Comparison of ENCODE assay signal across 9 cellular contexts in the genomic region with DNA sequence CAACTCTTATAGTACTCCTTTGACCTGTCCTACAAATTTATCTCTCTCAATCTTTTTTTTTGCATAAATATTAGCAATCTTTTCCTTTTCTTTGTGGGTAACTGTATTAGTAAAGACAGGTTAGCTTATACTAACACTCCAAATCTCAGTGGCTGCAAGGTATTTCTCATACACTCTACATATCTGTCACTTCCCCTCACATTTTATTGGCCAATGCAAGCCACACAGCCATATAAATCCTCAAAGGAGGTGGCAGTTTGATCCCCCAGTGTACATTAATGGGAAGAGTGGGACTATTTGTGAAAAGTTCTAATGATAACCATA. TPM values are rescaled to one million over a fixed set of nuclear protein-coding genes. Genes with fewer than 3 reads are reported as not detected.
A peak's percentile ranks its signal among the peaks of the same experiment; 100 is the strongest.
DNase-seq lines count a peak whose midpoint lies in the region; ATAC-seq lines count a peak whose summit lies in the region.
"Had no signal": no experiment of that assay in that cellular context is flagged by ENCODE, and none has a peak within 500 bp of the region (broad histone marks: within the 10 kb centered on the region; RNA-seq: fewer than 3 reads in every experiment).

No MANE protein-coding gene starts in this region.

- POLR2A ChIA-PET in naive thymus-derived CD8-positive, alpha-beta T cell (lab: Charles Lee): interaction anchor here (0.7 kb wide), 1 partner anchor 43 kb away, joined by 3 read pairs; a partner anchor contains a TSS

- no peak overlapping the region for H3K4me3 Mint-ChIP-seq in activated naive CD8-positive, alpha-beta T cell treated with anti-CD3 and anti-CD28 coated beads, Interleukin-2, amount 50 U/mL, for 24 hours
- H3K4me3 Mint-ChIP-seq in naive thymus-derived CD8-positive, alpha-beta T cell: no peak overlapping the region
- H3K4me3 Mint-ChIP-seq: immature natural killer cell had no signal

- no peaks in the 10 kb centered on the region for H3K36me3 Mint-ChIP-seq in activated naive CD8-positive, alpha-beta T cell treated with anti-CD3 and anti-CD28 coated beads, Interleukin-2, amount 50 U/mL, for 24 hours (ENCODE audit: low read depth)
- H3K36me3 Mint-ChIP-seq in naive thymus-derived CD8-positive, alpha-beta T cell: no peaks in the 10 kb centered on the region
- H3K36me3 Mint-ChIP-seq: immature natural killer cell had no signal

- ATAC-seq in GM19438 (IDR thresholded peaks at IDR 0.05; ENCODE audit: low read depth, unreplicated experiment) (peak; percentile 34), HG03175 (IDR thresholded peaks at IDR 0.05; ENCODE audit: unreplicated experiment) (peak; percentile 61)
- ATAC-seq in activated naive CD8-positive, alpha-beta T cell treated with anti-CD3 and anti-CD28 coated beads, Interleukin-2, amount 50 U/mL, for 24 hours: peak; percentile 91
- peak; percentile 48 to 68 for ATAC-seq in naive thymus-derived CD8-positive, alpha-beta T cell

- peaks cover 10% of the 10 kb centered on the region for H3K4me1 Mint-ChIP-seq in activated naive CD8-positive, alpha-beta T cell treated with anti-CD3 and anti-CD28 coated beads, Interleukin-2, amount 50 U/mL, for 24 hours
- H3K4me1 Mint-ChIP-seq in naive thymus-derived CD8-positive, alpha-beta T cell: peaks cover 0 to 7% (median 0%) of the 10 kb centered on the region in 4 donors

- H3K27me3 Mint-ChIP-seq in activated naive CD8-positive, alpha-beta T cell treated with anti-CD3 and anti-CD28 coated beads, Interleukin-2, amount 50 U/mL, for 24 hours: no peaks in the 10 kb centered on the region
- no peaks in the 10 kb centered on the region for H3K27me3 Mint-ChIP-seq in naive thymus-derived CD8-positive, alpha-beta T cell

- no peaks in the 10 kb centered on the region for H3K9me3 Mint-ChIP-seq in activated naive CD8-positive, alpha-beta T cell treated with anti-CD3 and anti-CD28 coated beads, Interleukin-2, amount 50 U/mL, for 24 hours
- peaks cover 0 to 1% (median 0%) of the 10 kb centered on the region in 9 donors for H3K9me3 Mint-ChIP-seq in naive thymus-derived CD8-positive, alpha-beta T cell
- H3K9me3 Mint-ChIP-seq: immature natural killer cell had no signal

- DNase-seq in activated naive CD8-positive, alpha-beta T cell treated with anti-CD3 and anti-CD28 coated beads, Interleukin-2, amount 50 U/mL, for 24 hours: no peak
- DNase-seq in naive thymus-derived CD8-positive, alpha-beta T cell: peak in 1 of 10 donors; percentile 6
- no peak for DNase-seq in GOT3 (lab: John Stamatoyannopoulos, UW)
- no peak for DNase-seq in DMS 273 (lab: John Stamatoyannopoulos, UW; ENCODE audit: unreplicated experiment)
- no peak for DNase-seq in effector CD8-positive, alpha-beta T cell (lab: John Stamatoyannopoulos, UW)
- DNase-seq in NCI-H2171 (lab: John Stamatoyannopoulos, UW): no peak

- no peak overlapping the region for H3K27ac Mint-ChIP-seq in activated naive CD8-positive, alpha-beta T cell treated with anti-CD3 and anti-CD28 coated beads, Interleukin-2, amount 50 U/mL, for 24 hours
- H3K27ac Mint-ChIP-seq in naive thymus-derived CD8-positive, alpha-beta T cell: no peak overlapping the region
- H3K27ac Mint-ChIP-seq: immature natural killer cell had no signal

RNA-seq across cellular contexts. Expression of a gene that starts 42.6 kb away (rescaled TPM):
- 10 to 100 TPM; 31.1 to 31.5 TPM for total RNA-seq in naive thymus-derived CD8-positive, alpha-beta T cell
- polyA plus RNA-seq in naive thymus-derived CD8-positive, alpha-beta T cell: 10 to 100 TPM; 10.9 to 19.2 (median 12.1) TPM

Comparison
In these comparisons a context has a peak if more than half of its experiments do, and no peak if none do; other contexts are left out.
1. ATAC-seq: peak in every context shown above with its lines; median percentile 91 in activated naive CD8-positive, alpha-beta T cell treated with anti-CD3 and anti-CD28 coated beads, Interleukin-2, amount 50 U/mL, for 24 hours; 61 in HG03175; 58 in naive thymus-derived CD8-positive, alpha-beta T cell; 34 in GM19438.